Comparison of ENCODE assay signal across 12 cellular contexts in genomic region chr10:70541738-70542564, GRCh38.
"Had no signal": no experiment of that assay in that cellular context is flagged by ENCODE, and none has a peak within 500 bp of the region (broad histone marks: within the 10 kb centered on the region; RNA-seq: fewer than 3 reads in every experiment).

No MANE protein-coding gene starts in this region.

- H3K4me3 ChIP-seq: coronary artery, esophagus muscularis mucosa, sigmoid colon, thoracic aorta had no signal

- DNase-seq: activated CD4-positive, alpha-beta T cell treated with anti-CD3 and anti-CD28 coated beads, Interleukin-2, amount 10 ng/mL, durations not matched to agents 7 days and 5 days; activated CD8-positive, alpha-beta memory T cell treated with anti-CD3 and anti-CD28 coated beads for 24 hours; activated naive CD8-positive, alpha-beta T cell treated with anti-CD3 and anti-CD28 coated beads for 36 hours; hippocampal formation; mesendoderm; sigmoid colon; stimulated activated CD4-positive, alpha-beta T cell treated with anti-CD3 and anti-CD28 coated beads, Interleukin-12 subunit alpha, Interleukin-12 subunit beta, amount 100 ng/mL, for 4 hours; stimulated activated CD4-positive, alpha-beta T cell treated with anti-CD3 and anti-CD28 coated beads, Interleukin-2, amount 100 ng/mL, for 24 hours; T-helper 17 cell had no signal

- H3K9me3 ChIP-seq: esophagus muscularis mucosa, sigmoid colon, thoracic aorta had no signal

- H3K27me3 ChIP-seq: esophagus muscularis mucosa, sigmoid colon had no signal

- ATAC-seq: T-helper 17 cell had no signal
